Comparison of ENCODE assay signal across 15 cellular contexts in genomic region chr1:10768552-10768951, GRCh38.
"Had no signal": no experiment of that assay in that cellular context is flagged by ENCODE, and none has a peak within 500 bp of the region (broad histone marks: within the 10 kb centered on the region; RNA-seq: fewer than 3 reads in every experiment).

No MANE protein-coding gene starts in this region.

- H3K27ac ChIP-seq: breast epithelium, dorsolateral prefrontal cortex, lower lobe of right lung, neutrophil, thyroid gland, vagina had no signal

- DNase-seq: activated B cell treated with CpG ODN at 0.5 μM for 24 hours; activated naive CD8-positive, alpha-beta T cell treated with anti-CD3 and anti-CD28 coated beads, Interleukin-2, amount 10 ng/mL, durations not matched to agents 7 days and 5 days; activated T-cell treated with anti-CD3 and anti-CD28 coated beads, Interleukin-2, amount 50 U/mL, for 72 hours; anterior cingulate cortex; dorsolateral prefrontal cortex; hypothalamus; stomach; thyroid gland had no signal

- H3K27me3 ChIP-seq: breast epithelium, neutrophil, thyroid gland, vagina had no signal

- H3K36me3 ChIP-seq: breast epithelium, lower lobe of right lung, neutrophil, stomach, thyroid gland, vagina had no signal

- ATAC-seq: activated T-cell treated with anti-CD3 and anti-CD28 coated beads, Interleukin-2, amount 50 U/mL, for 72 hours; esophagus mucosa; lower lobe of right lung had no signal

- FAIRE-seq: endometrium had no signal

- H3K4me3 ChIP-seq: breast epithelium, dorsolateral prefrontal cortex, lower lobe of right lung, skin epidermis, stomach, thyroid gland, vagina had no signal

- H3K9me3 ChIP-seq: breast epithelium, lower lobe of right lung, neutrophil, stomach, thyroid gland, vagina had no signal
